Comparison of ENCODE assay signal across 3 cellular contexts in genomic region chr16:35642322-35642835, GRCh38.
"Had no signal": no experiment of that assay in that cellular context is flagged by ENCODE, and none has a peak within 500 bp of the region (broad histone marks: within the 10 kb centered on the region; RNA-seq: fewer than 3 reads in every experiment).

No MANE protein-coding gene starts in this region.

- ATAC-seq: GM12878 had no signal

- DNase-seq: GDM1, GF-D8 had no signal

- H3K4me3 ChIP-seq: GM12878 had no signal
